8 cellular contexts compared by ENCODE assay signal in genomic region chr9:127977877-127978647, GRCh38. TPM values are rescaled to one million over a fixed set of nuclear protein-coding genes. Genes with fewer than 3 reads are reported as not detected.
DNase-seq lines count a peak whose midpoint lies in the region; ATAC-seq and TF ChIP-seq lines count a peak whose summit lies in the region.

No MANE protein-coding gene starts in this region.

- peaks cover 6% of the 10 kb centered on the region for H3K36me3 Mint-ChIP-seq in stimulated activated naive CD8-positive, alpha-beta T cell treated with anti-CD3 and anti-CD28 coated beads, Interleukin-15, Interleukin-2, amounts not matched to agents 100 ng/mL and 50 ng/mL, for 24 hours (ENCODE audit: low read depth)
- no peaks in the 10 kb centered on the region for H3K36me3 Mint-ChIP-seq in endothelial cell (ENCODE audit: low read depth, unreplicated experiment)

- no peaks in the 10 kb centered on the region for H3K9me3 Mint-ChIP-seq in stimulated activated naive CD8-positive, alpha-beta T cell treated with anti-CD3 and anti-CD28 coated beads, Interleukin-15, Interleukin-2, amounts not matched to agents 100 ng/mL and 50 ng/mL, for 24 hours
- H3K9me3 Mint-ChIP-seq in endothelial cell (ENCODE audit: unreplicated experiment) = no peaks in the 10 kb centered on the region

- DNase-seq in stimulated activated naive CD8-positive, alpha-beta T cell treated with anti-CD3 and anti-CD28 coated beads, Interleukin-15, Interleukin-2, amounts not matched to agents 100 U/mL and 50 U/mL, for 24 hours = no peak
- DNase-seq in fibroblast of villous mesenchyme (ENCODE audit: low read depth) (peak; percentile 94), endothelial cell (ENCODE audit: low spot score) (no peak), NOMO-1 (lab: John Stamatoyannopoulos, UW; ENCODE audit: unreplicated experiment in 2 of 2) (no peak)

- H3K27ac Mint-ChIP-seq in stimulated activated naive CD8-positive, alpha-beta T cell treated with anti-CD3 and anti-CD28 coated beads, Interleukin-15, Interleukin-2, amounts not matched to agents 100 ng/mL and 50 ng/mL, for 24 hours = peak overlapping the region; percentile 95
- H3K27ac Mint-ChIP-seq in endothelial cell (ENCODE audit: unreplicated experiment) = no peak overlapping the region

- H3K4me1 Mint-ChIP-seq in stimulated activated naive CD8-positive, alpha-beta T cell treated with anti-CD3 and anti-CD28 coated beads, Interleukin-15, Interleukin-2, amounts not matched to agents 100 ng/mL and 50 ng/mL, for 24 hours (ENCODE audit: low read depth) = peaks cover 77% of the 10 kb centered on the region
- H3K4me1 Mint-ChIP-seq in endothelial cell (ENCODE audit: unreplicated experiment) = peaks cover 21% of the 10 kb centered on the region

- peak overlapping the region; percentile 70 for H3K27ac ChIP-seq in parathyroid adenoma

- H3K4me2 ChIP-seq in parathyroid adenoma (ENCODE audit: low read length) = peak overlapping the region; percentile 39

- H3K79me2 ChIP-seq in parathyroid adenoma = peaks cover 9% of the 10 kb centered on the region

- H3K4me3 ChIP-seq in WI38 (ENCODE audit: low read depth, low read length) (peak overlapping the region; percentile 82), fibroblast of villous mesenchyme (ENCODE audit: low read depth, low read length) (peak overlapping the region; percentile 88), parathyroid adenoma (ENCODE audit: low read depth, low read length) (peak overlapping the region; percentile 21)

- no peak overlapping the region for H2AFZ ChIP-seq in parathyroid adenoma

- no peaks in the 10 kb centered on the region for H3K9me3 ChIP-seq in parathyroid adenoma (ENCODE audit: control insufficient read depth, low read length)

- TF ChIP-seq CTCF in WI38 (IDR thresholded peaks at IDR 0.05; ENCODE audit: low read depth, low read length) = no peak
- TF ChIP-seq CTCF in fibroblast of villous mesenchyme (IDR thresholded peaks at IDR 0.05; ENCODE audit: insufficient read depth, low read depth, low read length) = no peak
- TF ChIP-seq CTCF in parathyroid adenoma (IDR thresholded peaks at IDR 0.05) = peak; percentile 6
- TF ChIP-seq CTCF in endothelial cell (IDR thresholded peaks at IDR 0.05; ENCODE audit: unreplicated experiment) = no peak

- no peak for ATAC-seq in stimulated activated naive CD8-positive, alpha-beta T cell treated with anti-CD3 and anti-CD28 coated beads, Interleukin-15, Interleukin-2, amounts not matched to agents 100 U/mL and 50 U/mL, for 24 hours
- no peak for ATAC-seq in GM21529 (IDR thresholded peaks at IDR 0.05; ENCODE audit: unreplicated experiment)

- no peak overlapping the region for H3K9ac ChIP-seq in parathyroid adenoma

- H3K27me3 ChIP-seq in parathyroid adenoma (ENCODE audit: control insufficient read depth, insufficient read depth, low read length) = no peaks in the 10 kb centered on the region

- H3K4me1 ChIP-seq in parathyroid adenoma = peaks cover 18% of the 10 kb centered on the region

- H3K27me3 Mint-ChIP-seq in stimulated activated naive CD8-positive, alpha-beta T cell treated with anti-CD3 and anti-CD28 coated beads, Interleukin-15, Interleukin-2, amounts not matched to agents 100 ng/mL and 50 ng/mL, for 24 hours = no peaks in the 10 kb centered on the region
- peaks cover 12% of the 10 kb centered on the region for H3K27me3 Mint-ChIP-seq in endothelial cell (ENCODE audit: unreplicated experiment)

- H3K4me3 Mint-ChIP-seq in stimulated activated naive CD8-positive, alpha-beta T cell treated with anti-CD3 and anti-CD28 coated beads, Interleukin-15, Interleukin-2, amounts not matched to agents 100 ng/mL and 50 ng/mL, for 24 hours = peak overlapping the region; percentile 93
- no peak overlapping the region for H3K4me3 Mint-ChIP-seq in endothelial cell (ENCODE audit: unreplicated experiment)

- H3K36me3 ChIP-seq in parathyroid adenoma (ENCODE audit: control insufficient read depth, insufficient read depth, low read length) = no peaks in the 10 kb centered on the region

RNA-seq across cellular contexts. Expression of gene EEIG1, which starts 2.7 kb away (rescaled TPM):
- total RNA-seq in fibroblast of villous mesenchyme (15.5 and 16.4 TPM in 2 replicates), endothelial cell (ENCODE audit: unreplicated experiment) (27.3 TPM)

RNA-seq across cellular contexts. Expression of gene DPM2, which starts 40.4 kb away (rescaled TPM):
- total RNA-seq in fibroblast of villous mesenchyme (11.2 and 11.9 TPM in 2 replicates), endothelial cell (ENCODE audit: unreplicated experiment) (31.5 TPM)

RNA-seq across cellular contexts. Expression of gene PIP5KL1, which starts 47.5 kb away (rescaled TPM):
- total RNA-seq in fibroblast of villous mesenchyme (2.6 and 3.5 TPM in 2 replicates), endothelial cell (ENCODE audit: unreplicated experiment) (2.4 TPM)

Comparison
In these comparisons a context has a peak if more than half of its experiments do, and no peak if none do; other contexts are left out.
1. H3K4me3 ChIP-seq: peak in every context shown above with its lines; median percentile 88 in fibroblast of villous mesenchyme; 82 in WI38; 21 in parathyroid adenoma.